ENCODE assay signal across 13 cellular contexts in genomic region chr4:21769404-21770147, GRCh38.
DNase-seq lines count a peak whose midpoint lies in the region; ATAC-seq, FAIRE-seq and TF ChIP-seq lines count a peak whose summit lies in the region.
"Had no signal": no experiment of that assay in that cellular context is flagged by ENCODE, and none has a peak within 500 bp of the region (broad histone marks: within the 10 kb centered on the region; RNA-seq: fewer than 3 reads in every experiment).

No MANE protein-coding gene starts in this region.

- no peaks in the 10 kb centered on the region for H3K27me3 ChIP-seq in adipocyte (replicated peaks; ENCODE audit: control insufficient read depth, insufficient read depth, low read length)
- no peaks in the 10 kb centered on the region for H3K27me3 ChIP-seq in left lung
- H3K27me3 ChIP-seq: esophagus muscularis mucosa had no signal

- no peak for TF ChIP-seq POLR2A in H54 (IDR thresholded peaks at IDR 0.05; ENCODE audit: low read depth, low read length)

- H3K9me3 ChIP-seq in adipocyte (ENCODE audit: control insufficient read depth, low read length) (no peaks in the 10 kb centered on the region), left lung (no peaks in the 10 kb centered on the region)

- H3K4me1 ChIP-seq in adipocyte (ENCODE audit: control insufficient read depth, insufficient read depth, low read length): peaks cover 6% of the 10 kb centered on the region
- H3K4me1 ChIP-seq in left lung: no peaks in the 10 kb centered on the region
- H3K4me1 ChIP-seq: esophagus muscularis mucosa had no signal

- H3K4me3 ChIP-seq in adipocyte (ENCODE audit: low read length) (no peak overlapping the region), foreskin fibroblast (ENCODE audit: low read depth in 1 of 2, low read length in 2 of 2) (no peak overlapping the region), left lung (no peak overlapping the region)
- H3K4me3 ChIP-seq: esophagus muscularis mucosa had no signal

- H3K27ac ChIP-seq in left lung: no peak overlapping the region
- H3K27ac ChIP-seq: esophagus muscularis mucosa had no signal

- intact Hi-C loops in left lung (cut with DNase I): loop anchor here in 1 of 2 donors (5.0 kb wide), 1 partner anchor 257 kb away; no protein-coding TSS in a partner anchor

- DNase-seq in A172 (ENCODE audit: low spot score) (peak; percentile 49), HT-29 (ENCODE audit: low spot score) (peak; percentile 56), adipocyte (ENCODE audit: low read depth) (peak; percentile 70), foreskin fibroblast (peak; percentile 73 to 80), H54 (ENCODE audit: insufficient read length, low spot score) (no peak), left lung (no peak)
- DNase-seq: activated B cell treated with CpG ODN at 0.5 μM for 24 hours, NCI-H510A treated with DMSO at 0.1 percent for 48 hours had no signal

- no peak for TF ChIP-seq CTCF in foreskin fibroblast (IDR thresholded peaks at IDR 0.05; ENCODE audit: low read depth, low read length)
- TF ChIP-seq CTCF in left lung (IDR thresholded peaks at IDR 0.05): no peak

- no peak for ATAC-seq in GM19023 (IDR thresholded peaks at IDR 0.05; ENCODE audit: unreplicated experiment)
- ATAC-seq in left lung: no peak
- ATAC-seq in HG03354 (IDR thresholded peaks at IDR 0.05; ENCODE audit: poor library complexity, severe bottlenecking, unreplicated experiment): no peak
- ATAC-seq: Right ventricle myocardium inferior had no signal

- no peak overlapping the region for H3K9ac ChIP-seq in adipocyte (ENCODE audit: low read length)

- H3K36me3 ChIP-seq in adipocyte (ENCODE audit: control insufficient read depth, insufficient read depth, low read length, severe bottlenecking) (no peaks in the 10 kb centered on the region), left lung (no peaks in the 10 kb centered on the region)
- H3K36me3 ChIP-seq: esophagus muscularis mucosa had no signal

- no peak for FAIRE-seq in H54 (lab: Jason Lieb, UNC)
- FAIRE-seq: GM18507 had no signal

Comparison
In these comparisons a context has a peak if more than half of its experiments do, and no peak if none do; other contexts are left out.
1. DNase-seq: peak in A172 (single experiment), HT-29 (single experiment), adipocyte (single experiment) and foreskin fibroblast (2 of 2); none in H54 (single experiment) and left lung (0 of 2).